ENCODE assay signal across 8 cellular contexts in the genomic region with DNA sequence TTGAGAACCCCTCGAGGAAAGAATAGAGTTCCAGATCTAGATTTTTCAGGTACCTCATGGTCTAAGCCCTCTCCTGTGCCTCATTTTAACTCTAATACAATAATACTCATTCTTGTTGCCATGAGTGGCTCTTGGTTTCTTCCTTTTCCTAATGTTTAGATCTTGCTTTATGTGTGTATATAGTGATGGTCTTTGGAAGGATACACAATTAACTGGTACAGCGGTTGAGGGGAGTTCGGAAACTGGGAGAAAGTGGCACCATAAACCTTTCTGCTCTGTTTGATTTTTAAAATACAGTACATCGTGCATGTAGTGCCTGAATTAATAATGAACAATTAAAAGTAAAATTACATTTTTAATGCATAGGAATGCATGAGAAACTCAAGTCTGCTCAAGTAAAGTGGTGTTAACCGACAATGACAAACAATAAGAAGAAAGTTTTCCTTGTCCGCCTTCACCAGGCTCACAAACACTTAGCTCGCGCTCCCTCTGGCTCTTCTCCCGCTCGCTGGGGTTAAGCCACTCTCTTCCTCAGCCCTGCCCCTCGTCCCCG. TPM values are rescaled to one million over a fixed set of nuclear protein-coding genes. Genes with fewer than 3 reads are reported as not detected.
A peak's percentile ranks its signal among the peaks of the same experiment; 100 is the strongest.
DNase-seq lines count a peak whose midpoint lies in the region; ATAC-seq and TF ChIP-seq lines count a peak whose summit lies in the region.

No MANE protein-coding gene starts in this region.

- TF ChIP-seq CTCF in H9 (conservative IDR thresholded peaks at IDR 0.05) (no peak), mesothelial cell of epicardium (IDR thresholded peaks at IDR 0.05; ENCODE audit: unreplicated experiment) (no peak)

- H3K18ac ChIP-seq in H9 (ENCODE audit: insufficient read length, low read depth, low read length) = no peak overlapping the region

- H3K9me3 ChIP-seq in CD4-positive, CD25-positive, alpha-beta regulatory T cell (ENCODE audit: control insufficient read depth in 2 of 2, low read length in 2 of 2) = no peaks in the 10 kb centered on the region
- no peaks in the 10 kb centered on the region for H3K9me3 ChIP-seq in H9 (ENCODE audit: control insufficient read depth, low read depth, low read length)

- H3K27ac Mint-ChIP-seq in CD4-positive, CD25-positive, alpha-beta regulatory T cell = peak overlapping the region; percentile 90 to 96 (median 94)
- peak overlapping the region in 1 of 3 experiments; percentile 74; a peak in 2 of 7 replicates for H3K27ac Mint-ChIP-seq in H9
- H3K27ac Mint-ChIP-seq in activated T-helper 2 cell treated with anti-CD3 and anti-CD28 coated beads, Interferon-gamma antibody, Interleukin-2, Interleukin-4, amounts not matched to agents 10 μg/mL and 5 μg/mL and 100 μg/mL, durations not matched to agents 14 hours and 24 hours and 36 hours = peak overlapping the region; percentile 70
- peak overlapping the region; percentile 69 for H3K27ac Mint-ChIP-seq in mesothelial cell of epicardium

- H3K23ac ChIP-seq in H9 (ENCODE audit: insufficient read length, low read depth, low read length) = no peak overlapping the region

- H3K4me1 Mint-ChIP-seq in CD4-positive, CD25-positive, alpha-beta regulatory T cell = peaks cover 16 to 48% (median 29%) of the 10 kb centered on the region in 4 donors
- peaks cover 25 to 26% of the 10 kb centered on the region in 2 experiments for H3K4me1 Mint-ChIP-seq in H9
- peaks cover 28% of the 10 kb centered on the region for H3K4me1 Mint-ChIP-seq in activated T-helper 2 cell treated with anti-CD3 and anti-CD28 coated beads, Interferon-gamma antibody, Interleukin-2, Interleukin-4, amounts not matched to agents 10 μg/mL and 5 μg/mL and 100 μg/mL, durations not matched to agents 14 hours and 24 hours and 36 hours (ENCODE audit: low read depth)
- H3K4me1 Mint-ChIP-seq in mesothelial cell of epicardium = peaks cover 30% of the 10 kb centered on the region

- no peak overlapping the region for H3K4me2 ChIP-seq in H9 (ENCODE audit: insufficient read depth, insufficient read length, low read length)

- intact Hi-C loops in activated T-helper 2 cell treated with anti-CD3 and anti-CD28 coated beads, Interferon-gamma antibody, Interleukin-2, Interleukin-4, amounts not matched to agents 10 μg/mL and 5 μg/mL and 100 μg/mL, durations not matched to agents 14 hours and 24 hours and 36 hours (cut with micrococcal nuclease) = loop anchor here (1.0 to 2.0 kb wide), 3 partner anchors 21 to 233 kb away; partner anchors contain the start of genes LRRC20, PPA1 and SAR1A

- H2BK20ac ChIP-seq in H9 (ENCODE audit: low read depth, low read length, poor library complexity, severe bottlenecking) = no peak overlapping the region

- H3K79me1 ChIP-seq in H9 (ENCODE audit: insufficient read depth, low read depth, low read length, poor library complexity, severe bottlenecking) = peaks cover 15% of the 10 kb centered on the region

- H3K36me3 Mint-ChIP-seq in CD4-positive, CD25-positive, alpha-beta regulatory T cell = peaks cover 12% of the 10 kb centered on the region
- H3K36me3 Mint-ChIP-seq in H9 (ENCODE audit: insufficient read depth in 1 of 3, low read depth in 3 of 3) = peaks cover 18 to 26% (median 23%) of the 10 kb centered on the region in 3 experiments
- H3K36me3 Mint-ChIP-seq in activated T-helper 2 cell treated with anti-CD3 and anti-CD28 coated beads, Interferon-gamma antibody, Interleukin-2, Interleukin-4, amounts not matched to agents 10 μg/mL and 5 μg/mL and 100 μg/mL, durations not matched to agents 14 hours and 24 hours and 36 hours (ENCODE audit: low read depth) = peaks cover 18% of the 10 kb centered on the region
- H3K36me3 Mint-ChIP-seq in mesothelial cell of epicardium = peaks cover 4% of the 10 kb centered on the region

- no peak overlapping the region for H3K9ac ChIP-seq in H9 (ENCODE audit: extremely low read depth, insufficient read length, low read length)

- H3K9me3 Mint-ChIP-seq in CD4-positive, CD25-positive, alpha-beta regulatory T cell = no peaks in the 10 kb centered on the region
- peaks cover 5 to 12% of the 10 kb centered on the region in 2 experiments; a peak in 4 of 5 replicates for H3K9me3 Mint-ChIP-seq in H9
- no peaks in the 10 kb centered on the region for H3K9me3 Mint-ChIP-seq in activated T-helper 2 cell treated with anti-CD3 and anti-CD28 coated beads, Interferon-gamma antibody, Interleukin-2, Interleukin-4, amounts not matched to agents 10 μg/mL and 5 μg/mL and 100 μg/mL, durations not matched to agents 14 hours and 24 hours and 36 hours
- no peaks in the 10 kb centered on the region for H3K9me3 Mint-ChIP-seq in mesothelial cell of epicardium

- H3K4me1 ChIP-seq in CD4-positive, CD25-positive, alpha-beta regulatory T cell (ENCODE audit: control insufficient read depth, insufficient read depth, low read length, poor library complexity, severe bottlenecking) = peaks cover 33% of the 10 kb centered on the region
- H3K4me1 ChIP-seq in H9 (ENCODE audit: insufficient read depth, low read length) = no peaks in the 10 kb centered on the region

- peak overlapping the region; percentile 91 to 99 (median 98) for H3K4me3 Mint-ChIP-seq in CD4-positive, CD25-positive, alpha-beta regulatory T cell
- H3K4me3 Mint-ChIP-seq in H9 (peak overlapping the region; percentile 92 to 99), mesothelial cell of epicardium (peak overlapping the region; percentile 95)
- peak overlapping the region; percentile 91 for H3K4me3 Mint-ChIP-seq in activated T-helper 2 cell treated with anti-CD3 and anti-CD28 coated beads, Interferon-gamma antibody, Interleukin-2, Interleukin-4, amounts not matched to agents 10 μg/mL and 5 μg/mL and 100 μg/mL, durations not matched to agents 14 hours and 24 hours and 36 hours (ENCODE audit: low read depth)

- H3K4ac ChIP-seq in H9 (ENCODE audit: low read depth, low read length) = no peak overlapping the region

- no CpG with 5 or more reads among the region's 12 CpGs for WGBS in H9 (ENCODE audit: extremely low coverage, insufficient read length, low lambda C conversion rate)

- no peaks in the 10 kb centered on the region for H3K27me3 ChIP-seq in CD4-positive, CD25-positive, alpha-beta regulatory T cell (ENCODE audit: control insufficient read depth, insufficient read depth, low read length)
- H3K27me3 ChIP-seq in H9 (ENCODE audit: insufficient read depth, low read length) = no peaks in the 10 kb centered on the region

- peaks cover 24% of the 10 kb centered on the region; the same call in 1 of the 2 replicates for H3K79me2 ChIP-seq in H9 (ENCODE audit: insufficient read depth, low read length)

- H3K14ac ChIP-seq in H9 (ENCODE audit: insufficient read depth, low read length) = no peak overlapping the region

- no peaks in the 10 kb centered on the region for H3K27me3 Mint-ChIP-seq in CD4-positive, CD25-positive, alpha-beta regulatory T cell
- H3K27me3 Mint-ChIP-seq in H9 (ENCODE audit: low read depth) (peaks cover 4% of the 10 kb centered on the region), mesothelial cell of epicardium (ENCODE audit: low read depth) (no peaks in the 10 kb centered on the region)
- H3K27me3 Mint-ChIP-seq in activated T-helper 2 cell treated with anti-CD3 and anti-CD28 coated beads, Interferon-gamma antibody, Interleukin-2, Interleukin-4, amounts not matched to agents 10 μg/mL and 5 μg/mL and 100 μg/mL, durations not matched to agents 14 hours and 24 hours and 36 hours (ENCODE audit: low read depth) = no peaks in the 10 kb centered on the region

- no peak overlapping the region for H3K56ac ChIP-seq in H9 (ENCODE audit: insufficient read length, low read depth, low read length)

- peak overlapping the region; percentile 1 for H2AFZ ChIP-seq in H9 (ENCODE audit: low read length)

- H2BK5ac ChIP-seq in H9 (ENCODE audit: insufficient read length, low read length) = no peak overlapping the region

- peak in 1 of 2 donors; percentile 2 for ATAC-seq in CD4-positive, CD25-positive, alpha-beta regulatory T cell (ENCODE audit: low read depth in 2 of 2)

- H3K4me3 ChIP-seq in CD4-positive, CD25-positive, alpha-beta regulatory T cell (ENCODE audit: low read depth, low read length) = peak overlapping the region; percentile 93

- no peak overlapping the region for H4K5ac ChIP-seq in H9 (ENCODE audit: insufficient read length, low read depth, low read length)

- peaks cover 3% of the 10 kb centered on the region for H4K20me1 ChIP-seq in H9 (ENCODE audit: control insufficient read depth, insufficient read depth, insufficient read length)

- H2AK5ac ChIP-seq in H9 (ENCODE audit: insufficient read length, low read length) = no peak overlapping the region

- no peak overlapping the region for H3T11ph ChIP-seq in H9 (ENCODE audit: low read length)

- no peak overlapping the region for H2BK12ac ChIP-seq in H9 (ENCODE audit: insufficient read length, low read depth, low read length)

- H4K8ac ChIP-seq in H9 (replicated peaks; ENCODE audit: insufficient read length, low read depth, low read length) = no peak overlapping the region

- H2BK15ac ChIP-seq in H9 (ENCODE audit: low read depth, low read length) = no peak overlapping the region

- no peak for DNase-seq in CD4-positive, CD25-positive, alpha-beta regulatory T cell
- DNase-seq in H9 (no peak), mesothelial cell of epicardium (ENCODE audit: low spot score in 2 of 2, unreplicated experiment in 2 of 2) (no peak), HUDEP-2 (lab: John Stamatoyannopoulos, UW; ENCODE audit: unreplicated experiment in 76 of 76) (no peak), NCI-H2081 (lab: John Stamatoyannopoulos, UW) (no peak)
- no peak for DNase-seq in activated T-helper 2 cell treated with anti-CD3 and anti-CD28 coated beads, Interferon-gamma antibody, Interleukin-2, Interleukin-4, amounts not matched to agents 10 μg/mL and 5 μg/mL and 100 μg/mL, durations not matched to agents 14 hours and 24 hours and 36 hours (ENCODE audit: low spot score)
- no peak for DNase-seq in activated CD4-positive, CD25-positive, alpha-beta regulatory T cell treated with anti-CD3 and anti-CD28 coated beads, Interleukin-2, amount 50 U/mL, for 72 hours
- no peak for DNase-seq in activated CD4-positive, alpha-beta T cell treated with anti-CD3 and anti-CD28 coated beads, Interleukin-2, amount 50 U/mL, for 4 hours

- peak overlapping the region; percentile 92 for H3K27ac ChIP-seq in CD4-positive, CD25-positive, alpha-beta regulatory T cell (ENCODE audit: insufficient read depth, low read length, poor library complexity, severe bottlenecking)
- H3K27ac ChIP-seq in H9 (ENCODE audit: insufficient read length, low read depth, low read length) = no peak overlapping the region

- no peak overlapping the region for H2BK120ac ChIP-seq in H9 (ENCODE audit: low read depth, low read length, poor library complexity, severe bottlenecking)

- H4K91ac ChIP-seq in H9 (ENCODE audit: insufficient read length, low read depth, low read length) = no peak overlapping the region

- H3K36me3 ChIP-seq in CD4-positive, CD25-positive, alpha-beta regulatory T cell (ENCODE audit: control insufficient read depth, insufficient read depth, low read length) = no peaks in the 10 kb centered on the region

- H3K23me2 ChIP-seq in H9 (ENCODE audit: insufficient read length, low read depth, low read length, poor library complexity, severe bottlenecking) = peaks cover 14% of the 10 kb centered on the region

RNA-seq across cellular contexts. Expression of gene EIF4EBP2, which starts 0.4 kb away (rescaled TPM):
- total RNA-seq in CD4-positive, CD25-positive, alpha-beta regulatory T cell = 53.1 TPM
- polyA plus RNA-seq in CD4-positive, CD25-positive, alpha-beta regulatory T cell = 10 to 100 TPM; 77.3 to 86.4 (median 85.1) TPM
- total RNA-seq in H9 (2021) = 91.1 and 93.2 TPM in 2 replicates
- total RNA-seq in activated T-helper 2 cell treated with anti-CD3 and anti-CD28 coated beads, Interferon-gamma antibody, Interleukin-2, Interleukin-4, amounts not matched to agents 10 μg/mL and 5 μg/mL and 100 μg/mL, durations not matched to agents 14 hours and 24 hours and 36 hours = 39.5 and 40.0 TPM in 2 replicates
- 71.1 to 72.3 TPM (median 71.4 TPM) in 3 replicates for total RNA-seq in mesothelial cell of epicardium

RNA-seq across cellular contexts. Expression of gene LRRC20, which starts 21.1 kb away (rescaled TPM):
- total RNA-seq in CD4-positive, CD25-positive, alpha-beta regulatory T cell = 2.3 TPM
- polyA plus RNA-seq in CD4-positive, CD25-positive, alpha-beta regulatory T cell = 1 to 10 TPM in 3 of 4 donors, under 1 TPM in 1; 0.93 to 3.1 (median 1.8) TPM
- total RNA-seq in H9 (2021) = 4.8 and 6.0 TPM in 2 replicates
- total RNA-seq in activated T-helper 2 cell treated with anti-CD3 and anti-CD28 coated beads, Interferon-gamma antibody, Interleukin-2, Interleukin-4, amounts not matched to agents 10 μg/mL and 5 μg/mL and 100 μg/mL, durations not matched to agents 14 hours and 24 hours and 36 hours = 17.2 and 18.9 TPM in 2 replicates
- 12.2 to 15.7 TPM (median 13.8 TPM) in 3 replicates for total RNA-seq in mesothelial cell of epicardium

RNA-seq across cellular contexts. Expression of gene NODAL, which starts 37.9 kb away (rescaled TPM):
- total RNA-seq in CD4-positive, CD25-positive, alpha-beta regulatory T cell = not detected
- polyA plus RNA-seq in CD4-positive, CD25-positive, alpha-beta regulatory T cell = under 1 TPM in 3 of 4 donors, not detected in 1; 0.09 to 0.22 (median 0.17) TPM
- total RNA-seq in H9 (2021) (80.7 and 84.7 TPM in 2 replicates), mesothelial cell of epicardium (not detected in 3 replicates)
- total RNA-seq in activated T-helper 2 cell treated with anti-CD3 and anti-CD28 coated beads, Interferon-gamma antibody, Interleukin-2, Interleukin-4, amounts not matched to agents 10 μg/mL and 5 μg/mL and 100 μg/mL, durations not matched to agents 14 hours and 24 hours and 36 hours = not detected in 2 replicates

Comparison
In these comparisons a context has a peak if more than half of its experiments do, and no peak if none do; other contexts are left out.
1. RNA of gene NODAL, which starts 37.9 kb away (total RNA-seq): 80.7 to 84.7 TPM in H9; not detected in activated T-helper 2 cell treated with anti-CD3 and anti-CD28 coated beads, Interferon-gamma antibody, Interleukin-2, Interleukin-4, amounts not matched to agents 10 μg/mL and 5 μg/mL and 100 μg/mL, durations not matched to agents 14 hours and 24 hours and 36 hours, not detected in CD4-positive, CD25-positive, alpha-beta regulatory T cell (single experiment) and not detected in mesothelial cell of epicardium; every median in the first group is over 10 times any median in the second.
2. Peak in every context shown above with its lines, with median percentiles within 50 percentile points of each other: H3K4me3 Mint-ChIP-seq.